ENCODE assay signal across 23 cellular contexts in the genomic region with DNA sequence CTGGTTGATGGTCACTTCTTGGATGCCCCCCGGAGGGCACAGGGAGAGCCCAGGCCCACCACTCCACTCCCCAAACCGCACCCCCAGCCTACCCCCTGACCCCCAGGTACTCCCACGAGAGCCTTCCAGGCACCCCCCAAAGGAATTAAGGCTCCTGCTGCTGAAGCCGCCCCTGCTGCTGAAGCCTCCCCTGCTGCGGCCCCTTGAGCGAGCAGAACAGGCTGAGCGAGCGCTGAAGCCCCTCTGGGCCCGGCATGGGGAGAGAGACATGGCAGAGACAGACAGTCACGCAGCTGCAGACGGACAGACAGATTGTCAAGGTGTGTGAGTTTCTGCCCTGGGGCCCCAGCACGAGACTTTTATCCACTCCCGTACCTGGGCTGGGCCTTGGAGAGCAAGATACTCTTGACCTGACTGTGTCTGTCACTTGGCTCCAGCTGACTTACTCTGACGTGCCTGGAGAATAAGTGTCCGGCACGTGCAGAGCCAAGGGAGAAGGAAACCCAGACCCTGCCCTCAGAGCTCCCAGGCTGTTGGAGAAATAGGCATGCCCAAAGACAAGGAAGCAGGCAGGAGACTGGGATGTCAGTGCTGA. TPM values are rescaled to one million over a fixed set of nuclear protein-coding genes. Genes with fewer than 3 reads are reported as not detected.
"Had no signal": no experiment of that assay in that cellular context is flagged by ENCODE, and none has a peak within 500 bp of the region (broad histone marks: within the 10 kb centered on the region; RNA-seq: fewer than 3 reads in every experiment).

Gene KRT78, minus strand, starts transcription at position 334 of the 595 bp plus-strand sequence. Its CDS starts 64 bp downstream, at position 270.

- H3K27me3 ChIP-seq: ovary, sigmoid colon, upper lobe of left lung had no signal

- H3K4me1 ChIP-seq: gastrocnemius medialis, heart left ventricle, sigmoid colon had no signal

- H3K4me3 Mint-ChIP-seq: activated CD4-positive, alpha-beta T cell treated with anti-CD3 and anti-CD28 coated beads for 36 hours; activated CD8-positive, alpha-beta T cell treated with anti-CD3 and anti-CD28 coated beads for 36 hours; activated T-cell treated with anti-CD3 and anti-CD28 coated beads, Interleukin-2, amount 50 U/mL, for 72 hours; brain; central memory CD8-positive, alpha-beta T cell; neural crest cell; stimulated activated memory B cell treated with anti-CD40 and anti-IgM and Interleukin-4, amounts not matched to agents 10 μg/mL and 1 μg/mL and 100 μg/mL, for 72 hours; T-helper 17 cell had no signal

- H3K36me3 Mint-ChIP-seq: activated naive CD4-positive, alpha-beta T cell treated with anti-CD3 and anti-CD28 coated beads, Interleukin-2, amount 50 U/mL, for 72 hours; brain; stimulated activated memory B cell treated with anti-CD40 and anti-IgM and Interleukin-4, amounts not matched to agents 10 μg/mL and 1 μg/mL and 100 μg/mL, for 72 hours had no signal

- H3K4me3 ChIP-seq: gastrocnemius medialis, heart left ventricle, ovary, sigmoid colon, upper lobe of left lung had no signal

- H3K4me1 Mint-ChIP-seq: activated CD4-positive, alpha-beta T cell treated with anti-CD3 and anti-CD28 coated beads for 36 hours; brain; central memory CD8-positive, alpha-beta T cell; neural crest cell had no signal

- H3K27ac Mint-ChIP-seq: activated CD4-positive, alpha-beta T cell treated with anti-CD3 and anti-CD28 coated beads for 36 hours; activated CD8-positive, alpha-beta T cell treated with anti-CD3 and anti-CD28 coated beads for 36 hours; activated naive CD4-positive, alpha-beta T cell treated with anti-CD3 and anti-CD28 coated beads, Interleukin-2, amount 50 U/mL, for 72 hours; activated T-cell treated with anti-CD3 and anti-CD28 coated beads, Interleukin-2, amount 50 U/mL, for 72 hours; brain; stimulated activated memory B cell treated with anti-CD40 and anti-IgM and Interleukin-4, amounts not matched to agents 10 μg/mL and 1 μg/mL and 100 μg/mL, for 72 hours; T-helper 17 cell had no signal

- H3K9me3 Mint-ChIP-seq: activated CD8-positive, alpha-beta T cell treated with anti-CD3 and anti-CD28 coated beads for 36 hours; activated naive CD4-positive, alpha-beta T cell treated with anti-CD3 and anti-CD28 coated beads, Interleukin-2, amount 50 U/mL, for 72 hours; activated T-cell treated with anti-CD3 and anti-CD28 coated beads, Interleukin-2, amount 50 U/mL, for 72 hours; central memory CD8-positive, alpha-beta T cell; neural crest cell; stimulated activated memory B cell treated with anti-CD40 and anti-IgM and Interleukin-4, amounts not matched to agents 10 μg/mL and 1 μg/mL and 100 μg/mL, for 72 hours had no signal

- H3K9me3 ChIP-seq: gastrocnemius medialis, heart left ventricle, ovary, sigmoid colon, upper lobe of left lung had no signal

- H3K36me3 ChIP-seq: gastrocnemius medialis, heart left ventricle, ovary, sigmoid colon, upper lobe of left lung, WERI-Rb-1 had no signal

- H3K27ac ChIP-seq: gastrocnemius medialis, heart left ventricle, ovary, sigmoid colon, upper lobe of left lung, WERI-Rb-1 had no signal

- ATAC-seq: activated CD4-positive, alpha-beta T cell treated with anti-CD3 and anti-CD28 coated beads for 36 hours; activated CD8-positive, alpha-beta T cell treated with anti-CD3 and anti-CD28 coated beads for 36 hours; activated T-cell treated with anti-CD3 and anti-CD28 coated beads, Interleukin-2, amount 50 U/mL, for 72 hours; gastrocnemius medialis; heart left ventricle; left cardiac atrium; stimulated activated memory B cell treated with anti-CD40 and anti-IgM and Interleukin-4, amounts not matched to agents 10 μg/mL and 1 μg/mL and 100 μg/mL, for 72 hours; T-helper 17 cell had no signal

- DNase-seq: activated CD4-positive, alpha-beta T cell treated with anti-CD3 and anti-CD28 coated beads for 36 hours; activated CD8-positive, alpha-beta memory T cell treated with anti-CD3 and anti-CD28 coated beads, Interleukin-2, amount 50 U/mL, for 4 hours; activated CD8-positive, alpha-beta T cell treated with anti-CD3 and anti-CD28 coated beads for 36 hours; activated gamma-delta T cell; activated T-cell treated with anti-CD3 and anti-CD28 coated beads, Interleukin-2, amount 50 U/mL, for 72 hours; amygdala; effector memory CD4-positive, alpha-beta T cell; gastrocnemius medialis; heart left ventricle; left cardiac atrium; mammary epithelial cell; ovary; sigmoid colon; stimulated activated CD4-positive, alpha-beta T cell treated with anti-CD3 and anti-CD28 coated beads, Interleukin-12 subunit alpha, Interleukin-12 subunit beta, amount 100 ng/mL, for 4 hours; substantia nigra; T-helper 17 cell; WERI-Rb-1 had no signal

- H3K27me3 Mint-ChIP-seq: activated CD8-positive, alpha-beta T cell treated with anti-CD3 and anti-CD28 coated beads for 36 hours had no signal

RNA-seq across cellular contexts. Expression of gene KRT78, which starts in this region (rescaled TPM):
- total RNA-seq: activated CD4-positive, alpha-beta T cell treated with anti-CD3 and anti-CD28 coated beads for 36 hours; activated CD8-positive, alpha-beta T cell treated with anti-CD3 and anti-CD28 coated beads for 36 hours; activated naive CD4-positive, alpha-beta T cell treated with anti-CD3 and anti-CD28 coated beads, Interleukin-2, amount 50 U/mL, for 72 hours; activated T-cell treated with anti-CD3 and anti-CD28 coated beads, Interleukin-2, amount 50 U/mL, for 72 hours; gastrocnemius medialis; heart left ventricle; left cardiac atrium; mammary epithelial cell; neural crest cell; sigmoid colon; T-helper 17 cell had no signal
- polyA plus RNA-seq: mammary epithelial cell, ovary had no signal
